ENCODE assay signal across 28 cellular contexts in genomic region chr7:132613737-132614136, GRCh38.
"Had no signal": no experiment of that assay in that cellular context is flagged by ENCODE, and none has a peak within 500 bp of the region (broad histone marks: within the 10 kb centered on the region; RNA-seq: fewer than 3 reads in every experiment).

No MANE protein-coding gene starts in this region.

- H3K36me3 ChIP-seq: neural progenitor cell, ovary, right lobe of liver, sigmoid colon, stomach, suprapubic skin, tibial artery, transverse colon, upper lobe of right lung, uterus had no signal

- H3K27ac ChIP-seq: neural progenitor cell, ovary, parathyroid adenoma, psoas muscle, right lobe of liver, sigmoid colon, stomach, suprapubic skin, testis, tibial artery, transverse colon, upper lobe of right lung, uterus had no signal

- H3K36me3 Mint-ChIP-seq: naive thymus-derived CD4-positive, alpha-beta T cell; natural killer cell; neural progenitor cell; stimulated activated effector memory CD8-positive, alpha-beta T cell treated with anti-CD3 and anti-CD28 coated beads, Interleukin-12 subunit alpha, Interleukin-12 subunit beta, amount 100 ng/mL, for 72 hours; stimulated activated naive B cell treated with anti-CD40 and anti-IgM and Interleukin-4, amounts not matched to agents 10 μg/mL and 1 μg/mL and 100 μg/mL, for 72 hours; type B pancreatic cell had no signal

- DNase-seq: naive thymus-derived CD4-positive, alpha-beta T cell; natural killer cell; occipital lobe; ovary; posterior cingulate gyrus; psoas muscle; right cardiac atrium; right lobe of liver; sigmoid colon; stimulated activated CD4-positive, alpha-beta T cell treated with anti-CD3 and anti-CD28 coated beads, Interleukin-15, amount 100 ng/mL, for 24 hours; stimulated activated CD4-positive, alpha-beta T cell treated with anti-CD3 and anti-CD28 coated beads, Interleukin-2, amount 100 ng/mL, for 24 hours; stimulated activated CD4-positive, alpha-beta T cell treated with anti-CD3 and anti-CD28 coated beads, Interleukin-2, amount 100 ng/mL, for 48 hours; stimulated activated CD4-positive, alpha-beta T cell treated with anti-CD3 and anti-CD28 coated beads, Interleukin-4, amount 100 ng/mL, for 24 hours; stimulated activated naive B cell treated with anti-CD40 and anti-IgM and Interleukin-4, amounts not matched to agents 10 μg/mL and 1 μg/mL and 100 μg/mL, for 72 hours; stimulated activated naive CD4-positive, alpha-beta T cell treated with Interleukin-2 at 50 U/mL for 16 hours; stomach; testis; tibial artery; transverse colon; upper lobe of right lung; uterus had no signal

- H3K4me3 ChIP-seq: ovary, right lobe of liver, testis, uterus had no signal

- H3K27me3 ChIP-seq: ovary, right lobe of liver, sigmoid colon, suprapubic skin, testis, upper lobe of right lung, uterus had no signal

- ATAC-seq: natural killer cell; psoas muscle; stimulated activated effector memory CD8-positive, alpha-beta T cell treated with anti-CD3 and anti-CD28 coated beads, Interleukin-12 subunit alpha, Interleukin-12 subunit beta, amount 100 ng/mL, for 72 hours had no signal

- H3K4me1 ChIP-seq: parathyroid adenoma, psoas muscle, right lobe of liver, upper lobe of right lung had no signal

- H3K4me3 Mint-ChIP-seq: neural progenitor cell had no signal

- H3K27ac Mint-ChIP-seq: natural killer cell; neural progenitor cell; progenitor cell of endocrine pancreas; stimulated activated effector memory CD8-positive, alpha-beta T cell treated with anti-CD3 and anti-CD28 coated beads, Interleukin-12 subunit alpha, Interleukin-12 subunit beta, amount 100 ng/mL, for 72 hours; stimulated activated naive B cell treated with anti-CD40 and anti-IgM and Interleukin-4, amounts not matched to agents 10 μg/mL and 1 μg/mL and 100 μg/mL, for 72 hours; stimulated activated naive CD8-positive, alpha-beta T cell treated with anti-CD3 and anti-CD28 coated beads, Interleukin-15, Interleukin-2, amounts not matched to agents 100 ng/mL and 50 ng/mL, for 24 hours; type B pancreatic cell had no signal

- H3K9me3 Mint-ChIP-seq: naive thymus-derived CD4-positive, alpha-beta T cell; natural killer cell; neural progenitor cell; stimulated activated effector memory CD8-positive, alpha-beta T cell treated with anti-CD3 and anti-CD28 coated beads, Interleukin-12 subunit alpha, Interleukin-12 subunit beta, amount 100 ng/mL, for 72 hours; stimulated activated naive B cell treated with anti-CD40 and anti-IgM and Interleukin-4, amounts not matched to agents 10 μg/mL and 1 μg/mL and 100 μg/mL, for 72 hours; stimulated activated naive CD8-positive, alpha-beta T cell treated with anti-CD3 and anti-CD28 coated beads, Interleukin-15, Interleukin-2, amounts not matched to agents 100 ng/mL and 50 ng/mL, for 24 hours; type B pancreatic cell had no signal

- H3K9me3 ChIP-seq: ovary, psoas muscle, right lobe of liver, sigmoid colon, suprapubic skin, testis, tibial artery, transverse colon, upper lobe of right lung, uterus had no signal

- H3K79me2 ChIP-seq: parathyroid adenoma had no signal
